Comparison of ENCODE assay signal across 9 cellular contexts in the genomic region with DNA sequence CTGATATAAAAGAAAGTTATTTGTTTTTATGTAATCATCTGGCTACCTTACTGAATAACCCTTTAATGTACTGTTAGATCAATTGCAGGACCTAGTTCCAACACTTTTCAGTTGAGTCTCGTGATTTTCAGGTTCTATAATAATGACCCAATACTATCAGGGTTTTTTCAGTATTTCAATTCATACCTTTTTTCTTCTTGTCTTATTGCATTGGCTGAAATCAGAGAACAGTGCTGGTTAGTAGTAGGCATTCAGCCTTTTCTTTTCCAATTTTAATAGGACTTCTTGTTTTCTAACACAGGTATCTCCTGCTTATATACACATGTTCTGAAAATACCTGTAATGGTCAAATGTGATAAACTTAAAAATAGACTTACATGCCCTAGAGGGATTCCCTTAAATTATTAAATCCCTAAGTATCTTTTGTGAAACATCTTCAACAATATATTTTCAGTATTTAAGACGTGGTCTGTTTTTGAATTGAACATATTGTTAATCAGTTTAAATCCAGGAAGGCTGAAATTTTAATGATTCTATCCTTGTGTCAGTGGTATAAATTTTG. TPM values are rescaled to one million over a fixed set of nuclear protein-coding genes. Genes with fewer than 3 reads are reported as not detected.
"Had no signal": no experiment of that assay in that cellular context is flagged by ENCODE, and none has a peak within 500 bp of the region (broad histone marks: within the 10 kb centered on the region; RNA-seq: fewer than 3 reads in every experiment).

No MANE protein-coding gene starts in this region.

- DNase-seq: IMR-90, Karpas-422, KBM-7, KG1 had no signal

- H3K27ac ChIP-seq: HL-60, KMS-11 had no signal

- FAIRE-seq: HepG2, HTR-8/SVneo had no signal

- H3K4me2 ChIP-seq: KMS-11 had no signal

- H3K27ac Mint-ChIP-seq: IgD-negative memory B cell had no signal

- H3K27me3 Mint-ChIP-seq: IgD-negative memory B cell had no signal

- H3K9ac ChIP-seq: KMS-11 had no signal

- H3K4me1 Mint-ChIP-seq: IgD-negative memory B cell had no signal

- H3K4me3 Mint-ChIP-seq: IgD-negative memory B cell had no signal

- ATAC-seq: HepG2 had no signal

RNA-seq across cellular contexts. Expression of gene ZC3H12C, which starts 13.6 kb away (rescaled TPM):
- polyA plus RNA-seq: IgD-negative memory B cell had no signal
